ENCODE assay signal across 33 cellular contexts in the genomic region with DNA sequence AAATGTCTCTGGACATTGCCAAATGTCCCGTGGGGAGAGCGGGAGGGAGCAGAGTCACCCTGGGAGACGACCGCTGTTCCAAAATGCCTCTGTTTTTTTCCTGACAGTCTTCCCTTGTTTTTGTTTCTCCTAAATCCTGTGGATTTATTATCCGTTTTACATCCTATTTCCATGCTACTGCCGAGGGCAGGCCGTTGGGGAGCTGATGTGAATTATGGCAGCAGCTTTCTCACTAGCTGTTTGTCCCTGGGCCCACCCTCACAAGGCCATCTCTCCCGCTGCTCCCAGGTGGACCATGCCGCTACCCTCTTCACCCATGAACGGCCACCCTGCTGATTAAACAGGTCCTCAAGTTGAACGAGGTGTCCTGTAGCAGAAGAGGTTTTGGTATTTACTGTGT.
"Had no signal": no experiment of that assay in that cellular context is flagged by ENCODE, and none has a peak within 500 bp of the region (broad histone marks: within the 10 kb centered on the region; RNA-seq: fewer than 3 reads in every experiment).

No MANE protein-coding gene starts in this region.

- H3K9me3 Mint-ChIP-seq: immature natural killer cell; natural killer cell treated with Interleukin-12 subunit alpha and Interleukin-12 subunit beta and Interleukin-15 and Interleukin-18, amount 100 ng/mL, for 72 hours; stimulated activated naive CD8-positive, alpha-beta T cell treated with anti-CD3 and anti-CD28 coated beads, Interleukin-15, amount 100 ng/mL, for 72 hours had no signal

- H2AFZ ChIP-seq: neural progenitor cell, parathyroid adenoma had no signal

- DNase-seq: dermis blood vessel endothelial cell; effector memory CD4-positive, alpha-beta T cell; erythroblast; esophagus squamous epithelium; foreskin melanocyte; glutamatergic neuron; heart right ventricle; hippocampal formation; immature natural killer cell; islet precursor cell; kidney glomerular epithelial cell; left colon; mucosa of descending colon; naive B cell; stimulated activated CD4-positive, alpha-beta T cell treated with anti-CD3 and anti-CD28 coated beads, Interleukin-12 subunit alpha, Interleukin-12 subunit beta, amount 100 ng/mL, for 4 hours; stimulated activated CD4-positive, alpha-beta T cell treated with anti-CD3 and anti-CD28 coated beads, Interleukin-1b, Interleukin-23, amount 100 ng/mL, for 48 hours; stimulated activated CD4-positive, alpha-beta T cell treated with anti-CD3 and anti-CD28 coated beads, Interleukin-4, amount 100 ng/mL, for 1 hour; stimulated activated CD8-positive, alpha-beta memory T cell treated with anti-CD3 and anti-CD28 coated beads, Interleukin-4, amount 100 ng/mL, for 48 hours; stimulated activated naive CD4-positive, alpha-beta T cell; stimulated activated naive CD8-positive, alpha-beta T cell treated with anti-CD3 and anti-CD28 coated beads, Interleukin-15, amount 100 ng/mL, for 72 hours; transverse colon had no signal

- H3K9me3 ChIP-seq: esophagus squamous epithelium, mucosa of descending colon, suprapubic skin, transverse colon, vagina had no signal

- H3K27ac Mint-ChIP-seq: immature natural killer cell; memory B cell; mesothelial cell of epicardium; naive B cell; natural killer cell treated with Interleukin-12 subunit alpha and Interleukin-12 subunit beta and Interleukin-15 and Interleukin-18, amount 100 ng/mL, for 72 hours; neural progenitor cell; progenitor cell of endocrine pancreas; stimulated activated naive CD8-positive, alpha-beta T cell treated with anti-CD3 and anti-CD28 coated beads, Interleukin-15, amount 100 ng/mL, for 72 hours had no signal

- H3K36me3 Mint-ChIP-seq: immature natural killer cell; memory B cell; naive B cell; natural killer cell treated with Interleukin-12 subunit alpha and Interleukin-12 subunit beta and Interleukin-15 and Interleukin-18, amount 100 ng/mL, for 72 hours had no signal

- H3K4me3 Mint-ChIP-seq: immature natural killer cell; memory B cell; mesothelial cell of epicardium; natural killer cell treated with Interleukin-12 subunit alpha and Interleukin-12 subunit beta and Interleukin-15 and Interleukin-18, amount 100 ng/mL, for 72 hours; neural progenitor cell; stimulated activated naive CD8-positive, alpha-beta T cell treated with anti-CD3 and anti-CD28 coated beads, Interleukin-15, amount 100 ng/mL, for 72 hours had no signal

- H3K9ac ChIP-seq: neural progenitor cell, parathyroid adenoma had no signal

- H3K36me3 ChIP-seq: esophagus squamous epithelium, heart right ventricle, neural progenitor cell, suprapubic skin, transverse colon, vagina had no signal

- H3K4me1 Mint-ChIP-seq: memory B cell, mesothelial cell of epicardium, neural progenitor cell had no signal

- H3K4me3 ChIP-seq: coronary artery, esophagus squamous epithelium, heart right ventricle, lung, mucosa of descending colon, neural progenitor cell, smooth muscle cell, suprapubic skin, transverse colon, vagina had no signal

- H3K27me3 ChIP-seq: suprapubic skin, vagina had no signal

- ATAC-seq: left colon; mucosa of descending colon; natural killer cell treated with Interleukin-12 subunit alpha and Interleukin-12 subunit beta and Interleukin-15 and Interleukin-18, amount 100 ng/mL, for 72 hours; sciatic nerve; stimulated activated naive CD8-positive, alpha-beta T cell treated with anti-CD3 and anti-CD28 coated beads, Interleukin-15, amount 100 ng/mL, for 72 hours had no signal

- H3K27ac ChIP-seq: coronary artery, esophagus squamous epithelium, heart right ventricle, neural progenitor cell, parathyroid adenoma, suprapubic skin, transverse colon, vagina had no signal

- H3K4me1 ChIP-seq: parathyroid adenoma, vagina had no signal

- H3K4me2 ChIP-seq: neural progenitor cell, smooth muscle cell had no signal

- H3K79me2 ChIP-seq: parathyroid adenoma had no signal
